ENCODE assay signal across 26 cellular contexts in genomic region chr6:21426841-21427490, GRCh38.
A peak's percentile ranks its signal among the peaks of the same experiment; 100 is the strongest.
DNase-seq lines count a peak whose midpoint lies in the region; ATAC-seq and TF ChIP-seq lines count a peak whose summit lies in the region.
"Had no signal": no experiment of that assay in that cellular context is flagged by ENCODE, and none has a peak within 500 bp of the region (broad histone marks: within the 10 kb centered on the region; RNA-seq: fewer than 3 reads in every experiment).

No MANE protein-coding gene starts in this region.

- ATAC-seq in Right ventricle myocardium superior (ENCODE audit: poor library complexity), result no peak
- ATAC-seq: foreskin keratinocyte, right lobe of liver, T-helper 17 cell had no signal

- TF ChIP-seq CTCF in fibroblast of villous mesenchyme (IDR thresholded peaks at IDR 0.05; ENCODE audit: insufficient read depth, low read depth, low read length), result no peak
- no peak for TF ChIP-seq CTCF in mesothelial cell of epicardium (IDR thresholded peaks at IDR 0.05; ENCODE audit: unreplicated experiment)

- H3K4me3 Mint-ChIP-seq in mesothelial cell of epicardium, result no peak overlapping the region
- H3K4me3 Mint-ChIP-seq: dendritic cell treated with granulocyte-macrophage colony-stimulating factor and Interleukin-4, amounts not matched to agents 40 ng/mL and 50 ng/mL, for 4 days; immature natural killer cell; stimulated activated naive CD8-positive, alpha-beta T cell treated with anti-CD3 and anti-CD28 coated beads, Interleukin-15, Interleukin-2, amounts not matched to agents 100 ng/mL and 50 ng/mL, for 24 hours; T-helper 17 cell had no signal

- no peaks in the 10 kb centered on the region for H3K27me3 Mint-ChIP-seq in mesothelial cell of epicardium (ENCODE audit: low read depth)
- H3K27me3 Mint-ChIP-seq: dendritic cell treated with granulocyte-macrophage colony-stimulating factor and Interleukin-4, amounts not matched to agents 40 ng/mL and 50 ng/mL, for 4 days had no signal

- H3K4me1 Mint-ChIP-seq in mesothelial cell of epicardium, result peaks cover 6% of the 10 kb centered on the region
- H3K4me1 Mint-ChIP-seq: immature natural killer cell, T-helper 17 cell had no signal

- H3K27ac Mint-ChIP-seq in mesothelial cell of epicardium, result no peak overlapping the region
- H3K27ac Mint-ChIP-seq: dendritic cell treated with granulocyte-macrophage colony-stimulating factor and Interleukin-4, amounts not matched to agents 40 ng/mL and 50 ng/mL, for 4 days; immature natural killer cell; stimulated activated naive CD8-positive, alpha-beta T cell treated with anti-CD3 and anti-CD28 coated beads, Interleukin-15, Interleukin-2, amounts not matched to agents 100 ng/mL and 50 ng/mL, for 24 hours; T-helper 17 cell had no signal

- intact Hi-C loops in Right ventricle myocardium superior (cut with DNase I), result no loop called here

- peak; percentile 31 for DNase-seq in GM04504 (ENCODE audit: low read depth)
- peak; percentile 51 for DNase-seq in astrocyte of the hippocampus (ENCODE audit: low read depth, low spot score)
- DNase-seq in fibroblast of villous mesenchyme (ENCODE audit: low read depth), result peak; percentile 7
- DNase-seq in renal cortical epithelial cell (ENCODE audit: low read depth), result peak; percentile 48
- DNase-seq in D341Med (ENCODE audit: low spot score), result no peak
- no peak for DNase-seq in mesothelial cell of epicardium (ENCODE audit: low spot score in 2 of 2, unreplicated experiment in 2 of 2)
- no peak for DNase-seq in COLO668 (lab: John Stamatoyannopoulos, UW; ENCODE audit: unreplicated experiment)
- DNase-seq in Right ventricle myocardium superior, result no peak
- DNase-seq: activated CD4-positive, alpha-beta T cell treated with anti-CD3 and anti-CD28 coated beads for 48 hours; activated naive CD4-positive, alpha-beta T cell treated with Interleukin-2 at 50 U/mL for 16 hours; activated T-cell treated with anti-CD3 and anti-CD28 coated beads, Interleukin-2, amount 50 U/mL, for 48 hours; amniotic stem cell; caudate nucleus; DMS 273 treated with DMSO at 0.1 percent for 48 hours; foreskin keratinocyte; GDM1; immature natural killer cell; NCI-H1105; NCI-H2029; NCI-H2227 treated with DMSO at 0.1 percent for 48 hours; right lobe of liver; stimulated activated CD4-positive, alpha-beta T cell treated with anti-CD3 and anti-CD28 coated beads, Interleukin-15, amount 100 ng/mL, for 24 hours; T-helper 17 cell; tibial artery had no signal

- no peak overlapping the region for H3K4me3 ChIP-seq in fibroblast of villous mesenchyme (ENCODE audit: low read depth, low read length)
- H3K4me3 ChIP-seq: right lobe of liver, tibial artery had no signal

- peaks cover 6% of the 10 kb centered on the region for H3K36me3 Mint-ChIP-seq in mesothelial cell of epicardium
- H3K36me3 Mint-ChIP-seq: immature natural killer cell had no signal

- peaks cover 35% of the 10 kb centered on the region for H3K9me3 Mint-ChIP-seq in mesothelial cell of epicardium
- H3K9me3 Mint-ChIP-seq: dendritic cell treated with granulocyte-macrophage colony-stimulating factor and Interleukin-4, amounts not matched to agents 40 ng/mL and 50 ng/mL, for 4 days; immature natural killer cell had no signal

Comparison
In these comparisons a context has a peak if more than half of its experiments do, and no peak if none do; other contexts are left out.
1. DNase-seq: peak in GM04504 (single experiment), astrocyte of the hippocampus (single experiment), fibroblast of villous mesenchyme (single experiment) and renal cortical epithelial cell (single experiment); none in D341Med (single experiment), mesothelial cell of epicardium (0 of 2), COLO668 (single experiment) and Right ventricle myocardium superior (single experiment).